ENCODE assay signal across 5 cellular contexts in genomic region chr10:57113545-57113944, GRCh38.
"Had no signal": no experiment of that assay in that cellular context is flagged by ENCODE, and none has a peak within 500 bp of the region (broad histone marks: within the 10 kb centered on the region; RNA-seq: fewer than 3 reads in every experiment).

No MANE protein-coding gene starts in this region.

- DNase-seq: IMR-90, KBM-7, KG1 had no signal

- ATAC-seq: HepG2, K562 had no signal

- H3K4me3 ChIP-seq: K562 had no signal
